Comparison of ENCODE assay signal across 8 cellular contexts in genomic region chr3:43769471-43770425, GRCh38.
DNase-seq lines count a peak whose midpoint lies in the region; ATAC-seq and TF ChIP-seq lines count a peak whose summit lies in the region.

No MANE protein-coding gene starts in this region.

- TF ChIP-seq POLR2A in sigmoid colon (IDR thresholded peaks at IDR 0.05), result no peak

- 10 to 23% methylated on average over 27 of the region's 27 CpGs for WGBS in sigmoid colon, 2 donors

- TF ChIP-seq CTCF in C4-2B (conservative IDR thresholded peaks at IDR 0.05) (peak; percentile 89), brain microvascular endothelial cell (IDR thresholded peaks at IDR 0.05; ENCODE audit: low read depth, low read length, missing control alignments) (peak; percentile 96), sigmoid colon (IDR thresholded peaks at IDR 0.05) (peak; percentile 71 to 88 (median 86))

- H3K27me3 ChIP-seq in brain microvascular endothelial cell (replicated peaks) (no peaks in the 10 kb centered on the region), sigmoid colon (no peaks in the 10 kb centered on the region)

- intact Hi-C loops in sigmoid colon (cut with DNase I), result loop anchor here (5.0 kb wide), 2 partner anchors 147 to 428 kb away; partner anchors contain the start of gene ANO10

- no peak for ATAC-seq in GM21737 (IDR thresholded peaks at IDR 0.05; ENCODE audit: unreplicated experiment)

- H3K4me1 ChIP-seq in sigmoid colon, result peaks cover 0 to 30% (median 20%) of the 10 kb centered on the region in 4 donors

- H3K9me3 ChIP-seq in sigmoid colon, result no peaks in the 10 kb centered on the region

- H3K27ac ChIP-seq in C4-2B (no peak overlapping the region), brain microvascular endothelial cell (no peak overlapping the region), sigmoid colon (peak overlapping the region; percentile 55 to 73 (median 65))

- H3K4me3 ChIP-seq in brain microvascular endothelial cell (ENCODE audit: low read depth, low read length) (peak overlapping the region; percentile 54), sigmoid colon (peak overlapping the region; percentile 6 to 42 (median 32))

- DNase-seq in GOT3 (lab: John Stamatoyannopoulos, UW), result peak; percentile 97
- DNase-seq in NCI-H2081 treated with DMSO at 0.1 percent for 48 hours (lab: John Stamatoyannopoulos, UW), result peak; percentile 6
- peak; percentile 91 for DNase-seq in UCSD-AML1 (lab: John Stamatoyannopoulos, UW; ENCODE audit: unreplicated experiment)
- DNase-seq in brain microvascular endothelial cell, result peak; percentile 97
- peak; percentile 90 for DNase-seq in iPS DF 4.7 (ENCODE audit: extremely low read depth, low spot score)
- DNase-seq in sigmoid colon, result peak; percentile 97

- in situ Hi-C loops in brain microvascular endothelial cell (cut with HindIII; ENCODE audit: low pct_ligation_motif_present, low sequenced_read_pairs), result loop anchor here (25.0 kb wide), 1 partner anchor 93 kb away; no protein-coding TSS in a partner anchor

- H3K36me3 ChIP-seq in brain microvascular endothelial cell (replicated peaks) (no peaks in the 10 kb centered on the region), sigmoid colon (no peaks in the 10 kb centered on the region)

- no peak for TF ChIP-seq EP300 in sigmoid colon (IDR thresholded peaks at IDR 0.05)

Comparison
In these comparisons a context has a peak if more than half of its experiments do, and no peak if none do; other contexts are left out.
1. H3K27ac ChIP-seq: peak in sigmoid colon (4 of 4); none in C4-2B (single experiment) and brain microvascular endothelial cell (single experiment).
2. DNase-seq: peak in every context shown above with its lines; median percentile 97 in GOT3; 97 in brain microvascular endothelial cell; 97 in sigmoid colon; 91 in UCSD-AML1; 90 in iPS DF 4.7; 6 in NCI-H2081 treated with DMSO at 0.1 percent for 48 hours.
3. Peak in every context shown above with its lines, with median percentiles within 50 percentile points of each other: CTCF ChIP-seq.